ENCODE assay signal across 16 cellular contexts in genomic region chrX:136057567-136057966, GRCh38.
DNase-seq lines count a peak whose midpoint lies in the region; ATAC-seq, FAIRE-seq and TF ChIP-seq lines count a peak whose summit lies in the region.
"Had no signal": no experiment of that assay in that cellular context is flagged by ENCODE, and none has a peak within 500 bp of the region (broad histone marks: within the 10 kb centered on the region; RNA-seq: fewer than 3 reads in every experiment).

No MANE protein-coding gene starts in this region.

- peak overlapping the region; percentile 19 for H3K4me3 Mint-ChIP-seq in activated naive CD4-positive, alpha-beta T cell treated with anti-CD3 and anti-CD28 coated beads, Interleukin-2, amount 50 U/mL, for 24 hours
- H3K4me3 Mint-ChIP-seq in activated naive CD4-positive, alpha-beta T cell treated with anti-CD3 and anti-CD28 coated beads, Interleukin-2, amount 10 ng/mL, durations not matched to agents 7 days and 5 days = no peak overlapping the region

- H3K9me3 Mint-ChIP-seq in activated naive CD4-positive, alpha-beta T cell treated with anti-CD3 and anti-CD28 coated beads, Interleukin-2, amount 50 U/mL, for 24 hours = no peaks in the 10 kb centered on the region
- no peaks in the 10 kb centered on the region for H3K9me3 Mint-ChIP-seq in activated naive CD4-positive, alpha-beta T cell treated with anti-CD3 and anti-CD28 coated beads, Interleukin-2, amount 10 ng/mL, durations not matched to agents 7 days and 5 days

- no peak overlapping the region for H3K27ac Mint-ChIP-seq in activated naive CD4-positive, alpha-beta T cell treated with anti-CD3 and anti-CD28 coated beads, Interleukin-2, amount 50 U/mL, for 24 hours
- H3K27ac Mint-ChIP-seq in activated naive CD4-positive, alpha-beta T cell treated with anti-CD3 and anti-CD28 coated beads, Interleukin-2, amount 10 ng/mL, durations not matched to agents 7 days and 5 days = no peak overlapping the region

- WGBS in upper lobe of left lung, 2 donors = 76 to 82% methylated on average over 4 of the region's 4 CpGs

- H2AFZ ChIP-seq in parathyroid adenoma = peak overlapping the region; percentile 11

- H3K4me3 ChIP-seq in parathyroid adenoma (ENCODE audit: low read depth, low read length) (no peak overlapping the region), vagina (no peak overlapping the region), upper lobe of left lung (no peak overlapping the region)
- H3K4me3 ChIP-seq: BLaER1 had no signal

- intact Hi-C loops in vagina (cut with DNase I) = no loop called here

- H3K79me2 ChIP-seq in parathyroid adenoma = no peaks in the 10 kb centered on the region

- H3K36me3 ChIP-seq in parathyroid adenoma (ENCODE audit: control insufficient read depth, insufficient read depth, low read length) (no peaks in the 10 kb centered on the region), vagina (no peaks in the 10 kb centered on the region), upper lobe of left lung (no peaks in the 10 kb centered on the region)
- H3K36me3 ChIP-seq: BLaER1 had no signal

- H3K4me1 Mint-ChIP-seq in activated naive CD4-positive, alpha-beta T cell treated with anti-CD3 and anti-CD28 coated beads, Interleukin-2, amount 50 U/mL, for 24 hours = peaks cover 20% of the 10 kb centered on the region
- peaks cover 17% of the 10 kb centered on the region for H3K4me1 Mint-ChIP-seq in activated naive CD4-positive, alpha-beta T cell treated with anti-CD3 and anti-CD28 coated beads, Interleukin-2, amount 10 ng/mL, durations not matched to agents 7 days and 5 days

- FAIRE-seq in colon (lab: Jason Lieb, UNC) = peak; percentile 57

- no peak for TF ChIP-seq CTCF in parathyroid adenoma (IDR thresholded peaks at IDR 0.05)
- TF ChIP-seq CTCF in vagina (IDR thresholded peaks at IDR 0.05) = no peak
- no peak for TF ChIP-seq CTCF in upper lobe of left lung (IDR thresholded peaks at IDR 0.05)

- no peak for TF ChIP-seq EP300 in upper lobe of left lung (IDR thresholded peaks at IDR 0.05)

- H3K27me3 Mint-ChIP-seq in activated naive CD4-positive, alpha-beta T cell treated with anti-CD3 and anti-CD28 coated beads, Interleukin-2, amount 50 U/mL, for 24 hours = no peaks in the 10 kb centered on the region
- H3K27me3 Mint-ChIP-seq in activated naive CD4-positive, alpha-beta T cell treated with anti-CD3 and anti-CD28 coated beads, Interleukin-2, amount 10 ng/mL, durations not matched to agents 7 days and 5 days = no peaks in the 10 kb centered on the region

- ATAC-seq in HG02938 (IDR thresholded peaks at IDR 0.05; ENCODE audit: unreplicated experiment) (no peak), upper lobe of left lung (ENCODE audit: low FRiP score in 2 of 2) (no peak)
- ATAC-seq: Panc1, Right ventricle myocardium inferior had no signal

- H3K4me1 ChIP-seq in parathyroid adenoma (no peaks in the 10 kb centered on the region), vagina (peaks cover 12% of the 10 kb centered on the region), upper lobe of left lung (no peaks in the 10 kb centered on the region)

- no peak for DNase-seq in activated naive CD4-positive, alpha-beta T cell treated with anti-CD3 and anti-CD28 coated beads, Interleukin-2, amount 10 ng/mL, durations not matched to agents 7 days and 5 days
- no peak for DNase-seq in vagina (ENCODE audit: extremely low spot score in 2 of 2)
- DNase-seq in upper lobe of left lung = no peak
- no peak for DNase-seq in DMS 273 (lab: John Stamatoyannopoulos, UW; ENCODE audit: unreplicated experiment)
- DNase-seq: 8988T, DMS 273 treated with DMSO at 0.1 percent for 48 hours, EL, H7, NCI-H345 had no signal

- no peaks in the 10 kb centered on the region for H3K9me3 ChIP-seq in parathyroid adenoma (ENCODE audit: control insufficient read depth, low read length)
- H3K9me3 ChIP-seq in vagina = no peaks in the 10 kb centered on the region
- H3K9me3 ChIP-seq in upper lobe of left lung = no peaks in the 10 kb centered on the region
- H3K9me3 ChIP-seq: BLaER1 had no signal

- TF ChIP-seq POLR2A in vagina (IDR thresholded peaks at IDR 0.05) (no peak), upper lobe of left lung (IDR thresholded peaks at IDR 0.05) (no peak)

- CTCF ChIA-PET in activated naive CD4-positive, alpha-beta T cell treated with anti-CD3 and anti-CD28 coated beads, Interleukin-2, amount 10 ng/mL, durations not matched to agents 7 days and 5 days (lab: Charles Lee) = interaction anchor here (0.6 kb wide), 1 partner anchor 105 kb away, joined by 3 read pairs; no protein-coding TSS in a partner anchor

- H3K27me3 ChIP-seq in parathyroid adenoma (ENCODE audit: control insufficient read depth, insufficient read depth, low read length) (no peaks in the 10 kb centered on the region), vagina (no peaks in the 10 kb centered on the region), upper lobe of left lung (no peaks in the 10 kb centered on the region)

- no peak overlapping the region for H3K4me2 ChIP-seq in parathyroid adenoma (ENCODE audit: low read length)

- no peaks in the 10 kb centered on the region for H3K36me3 Mint-ChIP-seq in activated naive CD4-positive, alpha-beta T cell treated with anti-CD3 and anti-CD28 coated beads, Interleukin-2, amount 50 U/mL, for 24 hours
- no peaks in the 10 kb centered on the region for H3K36me3 Mint-ChIP-seq in activated naive CD4-positive, alpha-beta T cell treated with anti-CD3 and anti-CD28 coated beads, Interleukin-2, amount 10 ng/mL, durations not matched to agents 7 days and 5 days

- H3K9ac ChIP-seq in parathyroid adenoma = no peak overlapping the region
- H3K9ac ChIP-seq: BLaER1 had no signal

- H3K27ac ChIP-seq in parathyroid adenoma (no peak overlapping the region), vagina (peak overlapping the region; percentile 62), upper lobe of left lung (no peak overlapping the region)
- H3K27ac ChIP-seq: BLaER1 had no signal
